Comparison of ENCODE assay signal across 31 cellular contexts in the genomic region with DNA sequence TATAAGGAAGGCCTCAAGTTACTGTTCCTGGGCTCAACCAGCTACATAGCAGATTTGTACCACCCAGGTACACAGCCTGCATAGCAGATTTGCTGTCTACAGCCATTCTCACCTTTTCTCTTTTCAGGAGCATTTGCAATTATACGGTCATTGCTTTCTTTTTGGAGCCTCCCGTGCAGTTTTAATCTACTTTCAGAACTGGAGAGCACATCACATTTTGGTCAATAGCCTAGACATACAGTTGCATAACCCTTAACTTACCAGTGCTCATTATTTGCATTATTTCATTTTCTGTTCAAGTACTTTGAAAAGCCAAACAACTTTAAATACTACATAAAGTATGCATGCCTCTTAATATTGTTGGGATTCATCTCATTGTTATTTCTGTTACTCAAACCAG.
"Had no signal": no experiment of that assay in that cellular context is flagged by ENCODE, and none has a peak within 500 bp of the region (broad histone marks: within the 10 kb centered on the region; RNA-seq: fewer than 3 reads in every experiment).

No MANE protein-coding gene starts in this region.

- H3K4me3 ChIP-seq: pancreas, prostate gland, right atrium auricular region, skin epidermis, smooth muscle cell, spleen, suprapubic skin, testis, tibial artery, transverse colon, upper lobe of right lung, uterus had no signal

- FAIRE-seq: pancreas had no signal

- DNase-seq: naive thymus-derived CD8-positive, alpha-beta T cell; nephron progenitor cell; nucleus accumbens; pancreas; retina; spleen; stimulated activated CD4-positive, alpha-beta T cell treated with anti-CD3 and anti-CD28 coated beads, Interleukin-12 subunit alpha, Interleukin-12 subunit beta, amount 100 ng/mL, for 4 hours; stimulated activated CD4-positive, alpha-beta T cell treated with anti-CD3 and anti-CD28 coated beads, Interleukin-1b, Interleukin-23, amount 100 ng/mL, for 48 hours; stimulated activated CD4-positive, alpha-beta T cell treated with anti-CD3 and anti-CD28 coated beads, Interleukin-4, amount 100 ng/mL, for 1 hour; stimulated activated CD4-positive, alpha-beta T cell treated with anti-CD3 and anti-CD28 coated beads, Interleukin-4, amount 100 ng/mL, for 4 hours; stimulated activated CD8-positive, alpha-beta memory T cell treated with anti-CD3 and anti-CD28 coated beads, Interleukin-4, amount 100 ng/mL, for 48 hours; stimulated activated naive CD4-positive, alpha-beta T cell; stimulated activated naive CD8-positive, alpha-beta T cell treated with anti-CD3 and anti-CD28 coated beads, Interleukin-15, amount 100 ng/mL, for 72 hours; stimulated activated naive CD8-positive, alpha-beta T cell treated with anti-CD3 and anti-CD28 coated beads, Interleukin-15, Interleukin-2, amounts not matched to agents 100 U/mL and 50 U/mL, for 24 hours; substantia nigra; testis; tibial artery; transverse colon; upper lobe of right lung; uterus had no signal

- H3K27ac ChIP-seq: neutrophil, pancreas, prostate gland, right atrium auricular region, skin epidermis, spleen, suprapubic skin, testis, tibial artery, transverse colon, upper lobe of right lung, uterus had no signal

- H3K9me3 Mint-ChIP-seq: naive thymus-derived CD8-positive, alpha-beta T cell; natural killer cell treated with Interleukin-12 subunit alpha and Interleukin-12 subunit beta and Interleukin-15 and Interleukin-18, amount 100 ng/mL, for 72 hours; neural crest cell; stimulated activated memory B cell treated with anti-CD40 and anti-IgM and Interleukin-4, amounts not matched to agents 10 μg/mL and 1 μg/mL and 100 μg/mL, for 72 hours; stimulated activated naive CD8-positive, alpha-beta T cell treated with anti-CD3 and anti-CD28 coated beads, Interleukin-15, amount 100 ng/mL, for 72 hours; type B pancreatic cell had no signal

- H3K4me1 Mint-ChIP-seq: neural crest cell; stimulated activated memory B cell treated with anti-CD40 and anti-IgM and Interleukin-4, amounts not matched to agents 10 μg/mL and 1 μg/mL and 100 μg/mL, for 72 hours; stimulated activated naive CD8-positive, alpha-beta T cell treated with anti-CD3 and anti-CD28 coated beads, Interleukin-15, amount 100 ng/mL, for 72 hours had no signal

- H3K4me1 ChIP-seq: pancreas, prostate gland, right atrium auricular region, spleen, suprapubic skin, testis, tibial artery, transverse colon, upper lobe of right lung, uterus had no signal

- ATAC-seq: naive thymus-derived CD8-positive, alpha-beta T cell; natural killer cell treated with Interleukin-12 subunit alpha and Interleukin-12 subunit beta and Interleukin-15 and Interleukin-18, amount 100 ng/mL, for 72 hours; pancreas; sciatic nerve; stimulated activated memory B cell treated with anti-CD40 and anti-IgM and Interleukin-4, amounts not matched to agents 10 μg/mL and 1 μg/mL and 100 μg/mL, for 72 hours; stimulated activated naive CD8-positive, alpha-beta T cell treated with anti-CD3 and anti-CD28 coated beads, Interleukin-15, amount 100 ng/mL, for 72 hours; stimulated activated naive CD8-positive, alpha-beta T cell treated with anti-CD3 and anti-CD28 coated beads, Interleukin-15, Interleukin-2, amounts not matched to agents 100 U/mL and 50 U/mL, for 24 hours; upper lobe of right lung had no signal

- H3K27me3 Mint-ChIP-seq: naive thymus-derived CD8-positive, alpha-beta T cell; natural killer cell treated with Interleukin-12 subunit alpha and Interleukin-12 subunit beta and Interleukin-15 and Interleukin-18, amount 100 ng/mL, for 72 hours; stimulated activated memory B cell treated with anti-CD40 and anti-IgM and Interleukin-4, amounts not matched to agents 10 μg/mL and 1 μg/mL and 100 μg/mL, for 72 hours; stimulated activated naive CD8-positive, alpha-beta T cell treated with anti-CD3 and anti-CD28 coated beads, Interleukin-15, amount 100 ng/mL, for 72 hours; type B pancreatic cell had no signal

- H3K36me3 ChIP-seq: pancreas, right atrium auricular region, uterus had no signal

- H3K9me3 ChIP-seq: pancreas, prostate gland, right atrium auricular region, spleen, suprapubic skin, testis, tibial artery, transverse colon, upper lobe of right lung, uterus had no signal

- H3K4me3 Mint-ChIP-seq: naive thymus-derived CD8-positive, alpha-beta T cell; natural killer cell treated with Interleukin-12 subunit alpha and Interleukin-12 subunit beta and Interleukin-15 and Interleukin-18, amount 100 ng/mL, for 72 hours; nephron progenitor cell; neural crest cell; stimulated activated memory B cell treated with anti-CD40 and anti-IgM and Interleukin-4, amounts not matched to agents 10 μg/mL and 1 μg/mL and 100 μg/mL, for 72 hours; stimulated activated naive CD8-positive, alpha-beta T cell treated with anti-CD3 and anti-CD28 coated beads, Interleukin-15, amount 100 ng/mL, for 72 hours; type B pancreatic cell had no signal

- H3K27ac Mint-ChIP-seq: nephron progenitor cell; stimulated activated memory B cell treated with anti-CD40 and anti-IgM and Interleukin-4, amounts not matched to agents 10 μg/mL and 1 μg/mL and 100 μg/mL, for 72 hours; stimulated activated naive CD8-positive, alpha-beta T cell treated with anti-CD3 and anti-CD28 coated beads, Interleukin-15, amount 100 ng/mL, for 72 hours; type B pancreatic cell had no signal

- H3K27me3 ChIP-seq: neutrophil, pancreas, right atrium auricular region, spleen, suprapubic skin, testis, tibial artery, transverse colon, upper lobe of right lung, uterus had no signal
